In the genomic region with DNA sequence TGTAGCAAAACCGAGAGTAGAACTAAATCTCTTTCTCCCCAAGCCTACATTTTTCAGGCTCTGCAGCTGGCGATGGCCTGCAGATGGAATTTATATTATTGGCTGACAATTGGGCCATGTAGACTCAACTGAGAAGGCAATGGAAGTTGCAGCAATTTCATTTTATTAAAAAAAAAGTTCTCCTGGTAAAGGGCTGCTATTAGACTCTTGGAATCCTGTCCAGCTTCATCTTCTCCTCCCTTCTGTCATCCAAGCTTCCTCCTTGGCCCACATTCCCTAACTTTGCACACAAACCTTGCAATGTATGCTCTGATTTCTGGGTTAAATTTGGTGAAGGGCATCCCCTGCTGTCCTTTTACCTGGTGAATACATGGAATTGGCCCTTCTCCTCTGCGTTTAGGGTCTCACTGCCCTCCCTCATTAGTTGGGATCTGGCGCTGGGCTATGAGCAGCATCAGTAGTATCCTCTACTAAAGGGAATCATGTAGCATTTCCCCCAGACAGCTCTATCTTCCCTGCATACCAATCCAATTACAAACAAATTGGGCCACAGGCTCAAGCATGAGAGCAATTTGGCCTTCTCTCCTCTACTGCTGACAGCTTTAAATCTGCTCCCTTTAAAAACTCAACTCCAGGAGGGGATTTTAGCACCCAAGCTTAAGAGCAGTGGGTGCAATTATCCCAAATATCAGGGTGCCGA, we compare ENCODE assay signal across 1 cellular context.
TF ChIP-seq lines count a peak whose summit lies in the region.

No MANE protein-coding gene starts in this region.

TF ChIP-seq in HepG2, 621 proteins besides CTCF, POLR2A, EP300 and RAD21 (continued from another document):
- TF ChIP-seq ZBTB7B (CRISPR knock-in tag; IDR thresholded peaks at IDR 0.05), result no peak
- no peak for TF ChIP-seq ZNF891 (CRISPR knock-in tag; IDR thresholded peaks at IDR 0.05)
TF ChIP-seq in HepG2: peak in this region for 0.
